ENCODE assay signal across 1 cellular context in genomic region chr3:170179444-170179843, GRCh38.
TF ChIP-seq lines count a peak whose summit lies in the region.

No MANE protein-coding gene starts in this region.

TF ChIP-seq in GM23338, 12 proteins besides CTCF, POLR2A, EP300 and RAD21 (continued from another document):
- TF ChIP-seq REST (IDR thresholded peaks at IDR 0.05; ENCODE audit: unreplicated experiment): no peak
TF ChIP-seq in GM23338: peak in this region for 0.
